In the genomic region with DNA sequence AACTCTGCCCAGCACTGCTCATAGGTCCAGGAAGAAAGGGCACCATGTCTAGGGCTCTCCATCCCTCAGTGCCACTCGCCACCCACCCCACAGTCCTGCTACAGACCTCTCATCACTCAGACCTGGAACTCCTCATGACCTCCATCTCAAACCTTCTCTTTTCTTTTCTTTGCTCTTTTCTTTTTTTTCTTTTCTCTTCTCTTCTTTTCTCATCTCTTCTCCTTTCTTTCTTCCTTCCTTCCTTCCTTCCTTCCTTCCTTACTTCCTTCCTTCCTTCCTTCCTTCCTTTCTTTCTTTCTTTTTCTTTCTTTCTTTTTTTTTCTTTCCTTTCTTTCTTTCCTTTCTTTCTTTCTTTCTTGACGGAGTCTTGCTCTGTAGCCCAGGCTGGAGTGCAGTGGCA, we compare ENCODE assay signal across 1 cellular context.
TF ChIP-seq lines count a peak whose summit lies in the region.

No MANE protein-coding gene starts in this region.

TF ChIP-seq in K562, 482 proteins besides CTCF, POLR2A, EP300 and RAD21:
- TF ChIP-seq, protein P1, sequence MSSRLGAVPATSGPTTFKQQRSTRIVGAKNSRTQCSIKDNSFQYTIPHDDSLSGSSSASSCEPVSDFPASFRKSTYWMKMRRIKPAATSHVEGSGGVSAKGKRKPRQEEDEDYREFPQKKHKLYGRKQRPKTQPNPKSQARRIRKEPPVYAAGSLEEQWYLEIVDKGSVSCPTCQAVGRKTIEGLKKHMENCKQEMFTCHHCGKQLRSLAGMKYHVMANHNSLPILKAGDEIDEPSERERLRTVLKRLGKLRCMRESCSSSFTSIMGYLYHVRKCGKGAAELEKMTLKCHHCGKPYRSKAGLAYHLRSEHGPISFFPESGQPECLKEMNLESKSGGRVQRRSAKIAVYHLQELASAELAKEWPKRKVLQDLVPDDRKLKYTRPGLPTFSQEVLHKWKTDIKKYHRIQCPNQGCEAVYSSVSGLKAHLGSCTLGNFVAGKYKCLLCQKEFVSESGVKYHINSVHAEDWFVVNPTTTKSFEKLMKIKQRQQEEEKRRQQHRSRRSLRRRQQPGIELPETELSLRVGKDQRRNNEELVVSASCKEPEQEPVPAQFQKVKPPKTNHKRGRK (tag; IDR thresholded peaks at IDR 0.05) = peak; percentile 85
- no peak for TF ChIP-seq KDM1A (IDR thresholded peaks at IDR 0.05)
